Comparison of ENCODE assay signal across 32 cellular contexts in genomic region chr6:125217369-125217768, GRCh38.
"Had no signal": no experiment of that assay in that cellular context is flagged by ENCODE, and none has a peak within 500 bp of the region (broad histone marks: within the 10 kb centered on the region; RNA-seq: fewer than 3 reads in every experiment).

No MANE protein-coding gene starts in this region.

- H3K4me3 ChIP-seq: MG63 had no signal

- DNase-seq: Karpas-422, Kasumi-1, MG63, MM.1S, MV-4-11, NCI-H1048, NCI-H1092, NCI-H1092 treated with DMSO at 0.1 percent for 48 hours, NCI-H1105, NCI-H1105 treated with DMSO at 0.1 percent for 48 hours, NCI-H1417, NCI-H1417 treated with DMSO at 0.1 percent for 48 hours, NCI-H1436, NCI-H1436 treated with DMSO at 0.1 percent for 48 hours, NCI-H146, NCI-H1694, NCI-H1694 treated with DMSO at 0.1 percent for 48 hours, NCI-H187, NCI-H187 treated with DMSO at 0.1 percent for 48 hours, NCI-H1930, NCI-H2029, NCI-H2029 treated with DMSO at 0.1 percent for 48 hours, NCI-H2081, NCI-H2081 treated with DMSO at 0.1 percent for 48 hours, NCI-H2107, NCI-H2227 treated with DMSO at 0.1 percent for 48 hours, NCI-H226, NCI-H345, NCI-H446, NCI-H446 treated with DMSO at 0.1 percent for 48 hours, NCI-H510A had no signal

- H3K36me3 ChIP-seq: MG63 had no signal

- H3K27ac ChIP-seq: KMS-11 had no signal

- H3K27me3 ChIP-seq: MG63 had no signal

- H3K9me3 ChIP-seq: MG63 had no signal
